ENCODE assay signal across 8 cellular contexts in the genomic region with DNA sequence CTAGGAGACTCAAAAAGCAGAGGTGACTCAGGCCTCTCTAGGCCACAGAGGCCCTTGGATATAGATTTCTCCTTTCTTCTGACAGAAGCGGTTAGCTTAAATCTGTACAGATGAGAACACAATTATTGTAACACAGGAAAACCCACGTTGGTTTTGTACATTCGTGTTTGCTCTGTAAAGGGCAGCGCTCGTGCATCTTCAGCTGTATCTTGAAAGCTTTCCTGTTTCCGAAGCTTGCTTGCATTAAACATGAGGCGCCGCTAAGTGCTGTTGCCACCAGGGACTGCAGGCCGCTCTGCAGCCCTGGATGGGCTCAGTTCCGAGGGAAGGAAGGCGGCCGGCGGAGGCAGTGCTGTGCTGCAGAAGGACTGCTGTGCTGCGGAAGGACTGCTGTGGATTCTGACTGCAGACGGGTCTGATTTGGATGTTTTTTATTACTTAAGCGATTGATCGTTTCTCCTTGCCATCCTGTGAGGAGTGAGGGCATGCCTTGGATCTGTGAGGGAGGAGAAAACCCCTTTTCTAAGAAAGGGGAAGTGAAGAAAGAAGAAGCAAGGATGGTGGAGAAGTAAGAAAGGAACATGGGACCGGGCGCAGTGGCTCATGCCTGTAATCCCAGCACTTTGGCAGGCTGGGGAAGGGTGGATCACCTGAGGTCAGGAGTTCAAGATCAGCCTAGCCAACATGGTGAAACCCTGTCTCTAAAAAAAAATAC. TPM values are rescaled to one million over a fixed set of nuclear protein-coding genes. Genes with fewer than 3 reads are reported as not detected.
DNase-seq lines count a peak whose midpoint lies in the region; ATAC-seq and TF ChIP-seq lines count a peak whose summit lies in the region.

No MANE protein-coding gene starts in this region.

- H3K4me1 Mint-ChIP-seq in activated CD8-positive, alpha-beta T cell treated with anti-CD3 and anti-CD28 coated beads for 36 hours (ENCODE audit: low read depth), result peaks cover 10% of the 10 kb centered on the region

- peak; percentile 28 for DNase-seq in GM10248 (ENCODE audit: extremely low spot score)
- DNase-seq in activated CD8-positive, alpha-beta T cell treated with anti-CD3 and anti-CD28 coated beads for 36 hours, result peak; percentile 51
- peak; percentile 41 to 80 for DNase-seq in left lung
- DNase-seq in EL, result no peak
- DNase-seq in NCI-H1417 treated with DMSO at 0.1 percent for 48 hours (lab: John Stamatoyannopoulos, UW), result no peak

- 20 to 47% methylated on average over 2 to 5 of the region's 19 CpGs for WGBS in gastroesophageal sphincter (ENCODE audit: low coverage in 1 of 2), 2 donors

- CTCF ChIA-PET in GM10248 (lab: Yijun Ruan, JAX), result interaction anchor here (0.9 to 6.7 kb wide), 7 partner anchors 6 to 255 kb away, joined by 3 to 59 read pairs (median 4); no protein-coding TSS in a partner anchor
- CTCF ChIA-PET in activated CD8-positive, alpha-beta T cell treated with anti-CD3 and anti-CD28 coated beads for 36 hours (lab: Charles Lee), result interaction anchor here (0.9 to 1.1 kb wide), 2 partner anchors 89 to 255 kb away, joined by 3 to 4 read pairs; no protein-coding TSS in a partner anchor

- H3K9me3 Mint-ChIP-seq in activated CD8-positive, alpha-beta T cell treated with anti-CD3 and anti-CD28 coated beads for 36 hours, result no peaks in the 10 kb centered on the region

- peak; percentile 23 for TF ChIP-seq CTCF in GM10248 (IDR thresholded peaks at IDR 0.05; ENCODE audit: control extremely low read depth, extremely low read depth, low read depth, missing control alignments)
- TF ChIP-seq CTCF in activated CD8-positive, alpha-beta T cell treated with anti-CD3 and anti-CD28 coated beads for 36 hours (IDR thresholded peaks at IDR 0.05), result no peak
- no peak for TF ChIP-seq CTCF in left lung (IDR thresholded peaks at IDR 0.05)
- no peak for TF ChIP-seq CTCF in gastroesophageal sphincter (IDR thresholded peaks at IDR 0.05)

- H3K27ac ChIP-seq in left lung (no peak overlapping the region), gastroesophageal sphincter (no peak overlapping the region)

- H3K27ac Mint-ChIP-seq in activated CD8-positive, alpha-beta T cell treated with anti-CD3 and anti-CD28 coated beads for 36 hours, result no peak overlapping the region

- POLR2A ChIA-PET in GM10248 (lab: Yijun Ruan, JAX), result no interaction called here
- POLR2A ChIA-PET in activated CD8-positive, alpha-beta T cell treated with anti-CD3 and anti-CD28 coated beads for 36 hours (lab: Charles Lee), result no interaction called here

- H3K27me3 Mint-ChIP-seq in activated CD8-positive, alpha-beta T cell treated with anti-CD3 and anti-CD28 coated beads for 36 hours, result peaks cover 38% of the 10 kb centered on the region

- no peak overlapping the region for H3K4me3 Mint-ChIP-seq in activated CD8-positive, alpha-beta T cell treated with anti-CD3 and anti-CD28 coated beads for 36 hours

- H3K4me1 ChIP-seq in left lung, result peaks cover 0 to 20% of the 10 kb centered on the region in 2 donors
- H3K4me1 ChIP-seq in gastroesophageal sphincter, result no peaks in the 10 kb centered on the region

- H3K4me3 ChIP-seq in left lung (no peak overlapping the region), gastroesophageal sphincter (no peak overlapping the region)

- intact Hi-C loops in activated CD8-positive, alpha-beta T cell treated with anti-CD3 and anti-CD28 coated beads for 36 hours (cut with micrococcal nuclease), result no loop called here
- intact Hi-C loops in left lung (cut with DNase I), result loop anchor here in 1 of 2 donors (10.0 kb wide), 1 partner anchor 250 kb away; no protein-coding TSS in a partner anchor

- H3K9me3 ChIP-seq in left lung (no peaks in the 10 kb centered on the region), gastroesophageal sphincter (no peaks in the 10 kb centered on the region)

- TF ChIP-seq EP300 in gastroesophageal sphincter (IDR thresholded peaks at IDR 0.05), result no peak

- ATAC-seq in GM21717 (IDR thresholded peaks at IDR 0.05; ENCODE audit: unreplicated experiment) (peak; percentile 36), left lung (peak; percentile 48), gastroesophageal sphincter (no peak), GM18517 (IDR thresholded peaks at IDR 0.05; ENCODE audit: unreplicated experiment) (no peak)
- peak; percentile 74 for ATAC-seq in activated CD8-positive, alpha-beta T cell treated with anti-CD3 and anti-CD28 coated beads for 36 hours

- H3K36me3 ChIP-seq in left lung (no peaks in the 10 kb centered on the region), gastroesophageal sphincter (no peaks in the 10 kb centered on the region)

- TF ChIP-seq POLR2A in gastroesophageal sphincter (IDR thresholded peaks at IDR 0.05), result no peak

- H3K27me3 ChIP-seq in left lung (no peaks in the 10 kb centered on the region), gastroesophageal sphincter (peaks cover 19% of the 10 kb centered on the region)

- H3K36me3 Mint-ChIP-seq in activated CD8-positive, alpha-beta T cell treated with anti-CD3 and anti-CD28 coated beads for 36 hours (ENCODE audit: low read depth), result no peaks in the 10 kb centered on the region

RNA-seq across cellular contexts. Expression of a gene that starts 53.4 kb away (rescaled TPM):
- total RNA-seq in activated CD8-positive, alpha-beta T cell treated with anti-CD3 and anti-CD28 coated beads for 36 hours, result 10 to 100 TPM; 12.6 to 16.6 TPM
- total RNA-seq in left lung (10 to 100 TPM; 27.7 to 29.4 TPM), gastroesophageal sphincter (10 to 100 TPM; 33.4 to 51.5 (median 35.9) TPM)

Comparison
In these comparisons a context has a peak if more than half of its experiments do, and no peak if none do; other contexts are left out.
1. DNase-seq: peak in GM10248 (single experiment), activated CD8-positive, alpha-beta T cell treated with anti-CD3 and anti-CD28 coated beads for 36 hours (single experiment) and left lung (2 of 2); none in EL (single experiment) and NCI-H1417 treated with DMSO at 0.1 percent for 48 hours (single experiment).
2. ATAC-seq: peak in GM21717 (single experiment), activated CD8-positive, alpha-beta T cell treated with anti-CD3 and anti-CD28 coated beads for 36 hours (single experiment) and left lung (single experiment); none in gastroesophageal sphincter (single experiment) and GM18517 (single experiment).